ENCODE assay signal across 28 cellular contexts in the genomic region with DNA sequence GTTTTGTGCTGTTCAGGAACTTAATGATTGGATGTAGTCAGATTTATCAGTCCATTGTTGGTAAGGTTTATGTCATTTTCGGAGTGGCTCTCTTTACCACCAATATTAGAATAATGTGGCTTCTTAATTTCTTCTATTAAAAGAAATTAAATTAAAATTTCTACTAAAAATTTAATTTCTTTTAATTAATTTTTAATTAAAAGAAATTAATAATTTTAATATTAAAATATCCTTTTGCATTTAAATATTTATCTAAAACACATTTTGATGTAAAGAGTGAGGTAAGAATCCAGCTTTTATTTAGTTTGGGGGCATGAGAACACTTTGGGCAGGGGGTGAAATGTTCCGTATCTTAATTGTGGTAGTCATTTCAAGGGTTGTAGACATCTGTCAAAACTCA. TPM values are rescaled to one million over a fixed set of nuclear protein-coding genes. Genes with fewer than 3 reads are reported as not detected.
"Had no signal": no experiment of that assay in that cellular context is flagged by ENCODE, and none has a peak within 500 bp of the region (broad histone marks: within the 10 kb centered on the region; RNA-seq: fewer than 3 reads in every experiment).

No MANE protein-coding gene starts in this region.

- H3K4me3 ChIP-seq: psoas muscle, right lobe of liver, sigmoid colon, stomach, thoracic aorta, thyroid gland, tibial nerve, upper lobe of left lung, vagina had no signal

- H3K4me3 Mint-ChIP-seq: natural killer cell treated with Interleukin-12 subunit alpha and Interleukin-12 subunit beta and Interleukin-15 and Interleukin-18, amount 100 ng/mL, for 72 hours; nephron progenitor cell; neural crest cell; stimulated activated effector memory CD8-positive, alpha-beta T cell treated with anti-CD3 and anti-CD28 coated beads, Interleukin-12 subunit alpha, Interleukin-12 subunit beta, amount 100 ng/mL, for 72 hours; stimulated activated naive B cell treated with anti-CD40 and anti-IgM and Interleukin-4, amounts not matched to agents 10 μg/mL and 1 μg/mL and 100 μg/mL, for 72 hours; stimulated activated naive CD8-positive, alpha-beta T cell treated with anti-CD3 and anti-CD28 coated beads, Interleukin-15, Interleukin-2, amounts not matched to agents 100 ng/mL and 50 ng/mL, for 24 hours had no signal

- ATAC-seq: natural killer cell treated with Interleukin-12 subunit alpha and Interleukin-12 subunit beta and Interleukin-15 and Interleukin-18, amount 100 ng/mL, for 72 hours; psoas muscle; right cardiac atrium; right lobe of liver; stimulated activated effector memory CD8-positive, alpha-beta T cell treated with anti-CD3 and anti-CD28 coated beads, Interleukin-12 subunit alpha, Interleukin-12 subunit beta, amount 100 ng/mL, for 72 hours; stimulated activated naive B cell treated with anti-CD40 and anti-IgM and Interleukin-4, amounts not matched to agents 10 μg/mL and 1 μg/mL and 100 μg/mL, for 72 hours had no signal

- H3K27me3 Mint-ChIP-seq: progenitor cell of endocrine pancreas had no signal

- H3K36me3 ChIP-seq: neutrophil, right lobe of liver, sigmoid colon, stomach, thoracic aorta, thyroid gland, tibial nerve, upper lobe of left lung, vagina had no signal

- H3K9me3 Mint-ChIP-seq: natural killer cell treated with Interleukin-12 subunit alpha and Interleukin-12 subunit beta and Interleukin-15 and Interleukin-18, amount 100 ng/mL, for 72 hours; nephron progenitor cell; neural crest cell; stimulated activated effector memory CD8-positive, alpha-beta T cell treated with anti-CD3 and anti-CD28 coated beads, Interleukin-12 subunit alpha, Interleukin-12 subunit beta, amount 100 ng/mL, for 72 hours; stimulated activated naive B cell treated with anti-CD40 and anti-IgM and Interleukin-4, amounts not matched to agents 10 μg/mL and 1 μg/mL and 100 μg/mL, for 72 hours; stimulated activated naive CD8-positive, alpha-beta T cell treated with anti-CD3 and anti-CD28 coated beads, Interleukin-15, Interleukin-2, amounts not matched to agents 100 ng/mL and 50 ng/mL, for 24 hours had no signal

- H3K27me3 ChIP-seq: right lobe of liver, sigmoid colon, stomach, thyroid gland, tibial nerve, upper lobe of left lung, vagina had no signal

- DNase-seq: nephron progenitor cell; nucleus accumbens; posterior cingulate gyrus; psoas muscle; right cardiac atrium; right lobe of liver; sigmoid colon; small intestine; stimulated activated CD4-positive, alpha-beta T cell treated with anti-CD3 and anti-CD28 coated beads, Interleukin-15, amount 100 ng/mL, for 24 hours; stimulated activated CD4-positive, alpha-beta T cell treated with anti-CD3 and anti-CD28 coated beads, Interleukin-2, amount 100 ng/mL, for 24 hours; stimulated activated CD4-positive, alpha-beta T cell treated with anti-CD3 and anti-CD28 coated beads, Interleukin-2, amount 100 ng/mL, for 48 hours; stimulated activated CD4-positive, alpha-beta T cell treated with anti-CD3 and anti-CD28 coated beads, Interleukin-4, amount 100 ng/mL, for 24 hours; stimulated activated naive B cell treated with anti-CD40 and anti-IgM and Interleukin-4, amounts not matched to agents 10 μg/mL and 1 μg/mL and 100 μg/mL, for 72 hours; stimulated activated naive CD4-positive, alpha-beta T cell treated with Interleukin-2 at 50 U/mL for 16 hours; stomach; thyroid gland; upper lobe of left lung had no signal

- H3K4me1 ChIP-seq: parathyroid adenoma, psoas muscle, right lobe of liver, sigmoid colon, stomach, thyroid gland, tibial nerve, upper lobe of left lung, vagina had no signal

- H3K4me1 Mint-ChIP-seq: nephron progenitor cell; neural crest cell; stimulated activated effector memory CD8-positive, alpha-beta T cell treated with anti-CD3 and anti-CD28 coated beads, Interleukin-12 subunit alpha, Interleukin-12 subunit beta, amount 100 ng/mL, for 72 hours; stimulated activated naive B cell treated with anti-CD40 and anti-IgM and Interleukin-4, amounts not matched to agents 10 μg/mL and 1 μg/mL and 100 μg/mL, for 72 hours had no signal

- FAIRE-seq: urothelium cell line had no signal

- H3K27ac ChIP-seq: neutrophil, parathyroid adenoma, psoas muscle, right lobe of liver, sigmoid colon, stomach, thoracic aorta, thyroid gland, tibial nerve, upper lobe of left lung, vagina had no signal

- H3K36me3 Mint-ChIP-seq: natural killer cell treated with Interleukin-12 subunit alpha and Interleukin-12 subunit beta and Interleukin-15 and Interleukin-18, amount 100 ng/mL, for 72 hours; stimulated activated effector memory CD8-positive, alpha-beta T cell treated with anti-CD3 and anti-CD28 coated beads, Interleukin-12 subunit alpha, Interleukin-12 subunit beta, amount 100 ng/mL, for 72 hours; stimulated activated naive B cell treated with anti-CD40 and anti-IgM and Interleukin-4, amounts not matched to agents 10 μg/mL and 1 μg/mL and 100 μg/mL, for 72 hours had no signal

- H3K27ac Mint-ChIP-seq: natural killer cell treated with Interleukin-12 subunit alpha and Interleukin-12 subunit beta and Interleukin-15 and Interleukin-18, amount 100 ng/mL, for 72 hours; nephron progenitor cell; progenitor cell of endocrine pancreas; stimulated activated effector memory CD8-positive, alpha-beta T cell treated with anti-CD3 and anti-CD28 coated beads, Interleukin-12 subunit alpha, Interleukin-12 subunit beta, amount 100 ng/mL, for 72 hours; stimulated activated naive B cell treated with anti-CD40 and anti-IgM and Interleukin-4, amounts not matched to agents 10 μg/mL and 1 μg/mL and 100 μg/mL, for 72 hours; stimulated activated naive CD8-positive, alpha-beta T cell treated with anti-CD3 and anti-CD28 coated beads, Interleukin-15, Interleukin-2, amounts not matched to agents 100 ng/mL and 50 ng/mL, for 24 hours had no signal

- H3K9me3 ChIP-seq: neutrophil, psoas muscle, right lobe of liver, sigmoid colon, stomach, thoracic aorta, thyroid gland, tibial nerve, upper lobe of left lung, vagina had no signal

RNA-seq across cellular contexts. Expression of gene CCDC110, which starts 30.1 kb away (rescaled TPM):
- total RNA-seq: natural killer cell treated with Interleukin-12 subunit alpha and Interleukin-12 subunit beta and Interleukin-15 and Interleukin-18, amount 100 ng/mL, for 72 hours had no signal
